22 cellular contexts compared by ENCODE assay signal in the genomic region with DNA sequence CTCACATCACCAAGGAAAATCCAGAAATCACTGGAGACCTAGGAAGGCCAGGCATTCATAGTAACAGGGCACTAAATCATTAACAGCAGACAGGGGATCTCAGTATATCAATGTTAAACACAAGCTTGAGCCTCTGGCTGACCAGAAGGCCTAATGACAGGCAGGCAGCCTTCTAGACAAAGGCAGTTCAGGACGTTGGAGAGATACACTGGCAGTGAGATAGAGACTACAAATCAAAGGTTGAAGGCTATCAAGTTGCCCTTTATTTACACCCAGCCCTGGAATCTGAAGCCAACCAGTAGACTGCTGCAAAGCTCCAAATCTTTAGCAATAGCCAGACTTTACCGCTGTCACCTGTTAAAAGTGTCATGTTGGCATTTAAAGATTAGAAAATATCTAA.
"Had no signal": no experiment of that assay in that cellular context is flagged by ENCODE, and none has a peak within 500 bp of the region (broad histone marks: within the 10 kb centered on the region; RNA-seq: fewer than 3 reads in every experiment).

No MANE protein-coding gene starts in this region.

- H3K27ac ChIP-seq: esophagus muscularis mucosa, prostate gland had no signal

- H3K36me3 ChIP-seq: esophagus muscularis mucosa, prostate gland had no signal

- FAIRE-seq: astrocyte, colon, frontal cortex, keratinocyte had no signal

- H3K4me1 Mint-ChIP-seq: activated naive CD8-positive, alpha-beta T cell treated with anti-CD3 and anti-CD28 coated beads for 36 hours; naive thymus-derived CD4-positive, alpha-beta T cell; WTC11 had no signal

- H3K9me3 Mint-ChIP-seq: activated naive CD8-positive, alpha-beta T cell treated with anti-CD3 and anti-CD28 coated beads for 36 hours; activated T-cell treated with anti-CD3 and anti-CD28 coated beads, Interleukin-2, amount 50 U/mL, for 24 hours; activated T-helper 2 cell treated with anti-CD3 and anti-CD28 coated beads, Interferon-gamma antibody, Interleukin-2, Interleukin-4, amounts not matched to agents 10 μg/mL and 5 μg/mL and 100 μg/mL, durations not matched to agents 14 hours and 24 hours and 36 hours; T-helper 1 cell treated with Interleukin-12 subunit alpha and Interleukin-12 subunit beta and Interleukin-4 antibody, amounts not matched to agents 30 μg/mL and 1 μg/mL, for 36 hours had no signal

- ATAC-seq: left colon; naive thymus-derived CD4-positive, alpha-beta T cell; stimulated activated naive CD8-positive, alpha-beta T cell treated with anti-CD3 and anti-CD28 coated beads, Interleukin-15, Interleukin-2, amounts not matched to agents 100 U/mL and 50 U/mL, for 24 hours; WTC11 had no signal

- DNase-seq: activated naive CD4-positive, alpha-beta T cell; activated naive CD8-positive, alpha-beta T cell treated with anti-CD3 and anti-CD28 coated beads for 36 hours; activated T-cell treated with anti-CD3 and anti-CD28 coated beads, Interleukin-2, amount 50 U/mL, for 24 hours; central memory CD4-positive, alpha-beta T cell; effector memory CD4-positive, alpha-beta T cell; glutamatergic neuron; hippocampal formation; left colon; naive thymus-derived CD4-positive, alpha-beta T cell; stimulated activated CD4-positive, alpha-beta T cell treated with anti-CD3 and anti-CD28 coated beads, Interleukin-4, amount 100 ng/mL, for 24 hours; stimulated activated naive CD8-positive, alpha-beta T cell treated with anti-CD3 and anti-CD28 coated beads, Interleukin-15, Interleukin-2, amounts not matched to agents 100 U/mL and 50 U/mL, for 24 hours; T1000 had no signal

- H3K4me3 Mint-ChIP-seq: activated naive CD8-positive, alpha-beta T cell treated with anti-CD3 and anti-CD28 coated beads for 36 hours; activated T-cell treated with anti-CD3 and anti-CD28 coated beads, Interleukin-2, amount 50 U/mL, for 24 hours; naive thymus-derived CD4-positive, alpha-beta T cell; T-helper 1 cell treated with Interleukin-12 subunit alpha and Interleukin-12 subunit beta and Interleukin-4 antibody, amounts not matched to agents 30 μg/mL and 1 μg/mL, for 36 hours; WTC11 had no signal

- H3K36me3 Mint-ChIP-seq: activated naive CD8-positive, alpha-beta T cell treated with anti-CD3 and anti-CD28 coated beads for 36 hours; naive thymus-derived CD4-positive, alpha-beta T cell; WTC11 had no signal

- H3K27me3 Mint-ChIP-seq: activated naive CD8-positive, alpha-beta T cell treated with anti-CD3 and anti-CD28 coated beads for 36 hours had no signal

- H3K4me3 ChIP-seq: esophagus muscularis mucosa, lung, prostate gland had no signal

- H3K9me3 ChIP-seq: esophagus muscularis mucosa, prostate gland had no signal

- H3K27ac Mint-ChIP-seq: activated naive CD8-positive, alpha-beta T cell treated with anti-CD3 and anti-CD28 coated beads for 36 hours; activated T-cell treated with anti-CD3 and anti-CD28 coated beads, Interleukin-2, amount 50 U/mL, for 24 hours; activated T-helper 2 cell treated with anti-CD3 and anti-CD28 coated beads, Interferon-gamma antibody, Interleukin-2, Interleukin-4, amounts not matched to agents 10 μg/mL and 5 μg/mL and 100 μg/mL, durations not matched to agents 14 hours and 24 hours and 36 hours; naive thymus-derived CD4-positive, alpha-beta T cell; T-helper 1 cell treated with Interleukin-12 subunit alpha and Interleukin-12 subunit beta and Interleukin-4 antibody, amounts not matched to agents 30 μg/mL and 1 μg/mL, for 36 hours; WTC11 had no signal

- H3K27me3 ChIP-seq: esophagus muscularis mucosa had no signal

- H3K4me1 ChIP-seq: esophagus muscularis mucosa, prostate gland had no signal
